Comparison of ENCODE assay signal across 8 cellular contexts in genomic region chr12:121494093-121494787, GRCh38.
DNase-seq lines count a peak whose midpoint lies in the region; ATAC-seq and TF ChIP-seq lines count a peak whose summit lies in the region.

No MANE protein-coding gene starts in this region.

- no peaks in the 10 kb centered on the region for H3K27me3 ChIP-seq in CD8-positive, alpha-beta memory T cell (ENCODE audit: insufficient read depth, low read length, poor library complexity, severe bottlenecking)
- no peaks in the 10 kb centered on the region for H3K27me3 ChIP-seq in colonic mucosa

- no peak overlapping the region for H3K9ac ChIP-seq in colonic mucosa (ENCODE audit: low read depth in 2 of 2, low read length in 2 of 2)

- H3K4me1 ChIP-seq in CD8-positive, alpha-beta memory T cell (ENCODE audit: insufficient read depth, low read length), result peaks cover 10% of the 10 kb centered on the region
- H3K4me1 ChIP-seq in colonic mucosa, result no peaks in the 10 kb centered on the region

- TF ChIP-seq RAD21 in Ishikawa (IDR thresholded peaks at IDR 0.05; ENCODE audit: low read depth), result peak; percentile 62

- ATAC-seq in GM18868 (IDR thresholded peaks at IDR 0.05; ENCODE audit: unreplicated experiment) (no peak), GM19324 (IDR thresholded peaks at IDR 0.05; ENCODE audit: low FRiP score, unreplicated experiment) (no peak)

- POLR2A ChIA-PET in CD8-positive, alpha-beta memory T cell (lab: Charles Lee), result no interaction called here

- H3K9me3 ChIP-seq in CD8-positive, alpha-beta memory T cell (ENCODE audit: low read length), result no peaks in the 10 kb centered on the region
- no peaks in the 10 kb centered on the region for H3K9me3 ChIP-seq in colonic mucosa

- no peaks in the 10 kb centered on the region for H3K27me3 Mint-ChIP-seq in CD8-positive, alpha-beta memory T cell

- H3K36me3 Mint-ChIP-seq in CD8-positive, alpha-beta memory T cell, result peaks cover 0 to 46% (median 5%) of the 10 kb centered on the region in 3 donors

- H3K4me3 Mint-ChIP-seq in CD8-positive, alpha-beta memory T cell, result no peak overlapping the region

- peaks cover 13% of the 10 kb centered on the region for H3K36me3 ChIP-seq in CD8-positive, alpha-beta memory T cell (ENCODE audit: insufficient read depth, low read length)
- H3K36me3 ChIP-seq in colonic mucosa, result no peaks in the 10 kb centered on the region

- intact Hi-C loops in colonic mucosa (cut with DNase I), result loop anchor here (5.0 kb wide), 1 partner anchor 188 kb away; no protein-coding TSS in a partner anchor

- no peak for TF ChIP-seq EP300 in Ishikawa (IDR thresholded peaks at IDR 0.05; ENCODE audit: borderline replicate concordance)

- peak; percentile 70 for TF ChIP-seq CTCF in colonic mucosa (IDR thresholded peaks at IDR 0.05)

- CTCF ChIA-PET in CD8-positive, alpha-beta memory T cell (lab: Charles Lee), result interaction anchor here (0.8 to 2.5 kb wide), 23 partner anchors 9 to 300 kb away, joined by 3 to 10 read pairs (median 4); partner anchors contain the start of genes ORAI1 and RHOF

- no peak overlapping the region for H3K27ac ChIP-seq in CD8-positive, alpha-beta memory T cell (ENCODE audit: low read depth, low read length)
- no peak overlapping the region for H3K27ac ChIP-seq in colonic mucosa

- no peaks in the 10 kb centered on the region for H3K9me3 Mint-ChIP-seq in CD8-positive, alpha-beta memory T cell

- peaks cover 26 to 55% (median 41%) of the 10 kb centered on the region in 3 donors for H3K4me1 Mint-ChIP-seq in CD8-positive, alpha-beta memory T cell

- DNase-seq in CD8-positive, alpha-beta memory T cell, result peak; percentile 26 to 74 (median 47)
- peak; percentile 72 for DNase-seq in activated CD4-positive, alpha-beta T cell treated with anti-CD3 and anti-CD28 coated beads for 48 hours
- peak; percentile 43 for DNase-seq in colonic mucosa
- DNase-seq in midbrain (lab: John Stamatoyannopoulos, UW), result peak; percentile 27
- peak; percentile 37 for DNase-seq in stimulated activated naive CD4-positive, alpha-beta T cell treated with Interleukin-2 at 50 U/mL for 16 hours (lab: John Stamatoyannopoulos, UW)

- no peak overlapping the region for H3K4me3 ChIP-seq in CD8-positive, alpha-beta memory T cell (ENCODE audit: low read length)
- no peak overlapping the region for H3K4me3 ChIP-seq in colonic mucosa

- H3K27ac Mint-ChIP-seq in CD8-positive, alpha-beta memory T cell, result peak overlapping the region in 4 of 8 donors; percentile 29 to 68 (median 56)

TF ChIP-seq in Ishikawa, 13 proteins besides CTCF, POLR2A, EP300 and RAD21:
- TF ChIP-seq ZBTB7A (IDR thresholded peaks at IDR 0.05; ENCODE audit: low read depth), result no peak
- no peak for TF ChIP-seq TCF12 (IDR thresholded peaks at IDR 0.05; ENCODE audit: low read depth)
- no peak for TF ChIP-seq NFIC (IDR thresholded peaks at IDR 0.05)
- TF ChIP-seq, protein P1, sequence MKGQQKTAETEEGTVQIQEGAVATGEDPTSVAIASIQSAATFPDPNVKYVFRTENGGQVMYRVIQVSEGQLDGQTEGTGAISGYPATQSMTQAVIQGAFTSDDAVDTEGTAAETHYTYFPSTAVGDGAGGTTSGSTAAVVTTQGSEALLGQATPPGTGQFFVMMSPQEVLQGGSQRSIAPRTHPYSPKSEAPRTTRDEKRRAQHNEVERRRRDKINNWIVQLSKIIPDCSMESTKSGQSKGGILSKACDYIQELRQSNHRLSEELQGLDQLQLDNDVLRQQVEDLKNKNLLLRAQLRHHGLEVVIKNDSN (IDR thresholded peaks at IDR 0.05), result no peak
- 0 out of 2 replicates have a peak, but pooled peaks have one; percentile 15 for TF ChIP-seq TAF1 (IDR thresholded peaks at IDR 0.05; ENCODE audit: low read depth)
